15 cellular contexts compared by ENCODE assay signal in the genomic region with DNA sequence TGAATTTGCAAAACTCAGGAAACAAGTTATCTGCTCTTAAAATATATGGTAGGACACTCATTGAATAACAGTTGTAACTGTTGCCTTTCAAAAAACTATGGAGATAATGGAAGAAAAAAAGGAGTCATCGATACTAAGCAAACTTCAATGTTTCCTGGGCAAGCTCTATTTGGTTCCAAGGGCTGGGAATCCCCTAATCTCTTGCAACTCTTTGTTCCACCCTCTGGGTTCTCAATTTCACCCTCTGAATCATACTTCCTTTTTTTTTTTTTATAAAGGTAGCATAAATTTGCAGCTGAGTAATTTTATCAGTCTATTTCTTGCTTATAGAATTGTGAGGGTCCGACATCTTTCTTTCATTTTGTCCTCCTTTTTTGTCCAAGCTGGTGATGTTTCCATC. TPM values are rescaled to one million over a fixed set of nuclear protein-coding genes. Genes with fewer than 3 reads are reported as not detected.
A peak's percentile ranks its signal among the peaks of the same experiment; 100 is the strongest.
DNase-seq lines count a peak whose midpoint lies in the region; ATAC-seq, FAIRE-seq and TF ChIP-seq lines count a peak whose summit lies in the region.
"Had no signal": no experiment of that assay in that cellular context is flagged by ENCODE, and none has a peak within 500 bp of the region (broad histone marks: within the 10 kb centered on the region; RNA-seq: fewer than 3 reads in every experiment).

No MANE protein-coding gene starts in this region.

- H3K79me2 ChIP-seq in GM12878 (ENCODE audit: control insufficient read depth, insufficient read depth, low read length): no peaks in the 10 kb centered on the region

- no peaks in the 10 kb centered on the region for H3K36me3 ChIP-seq in GM12878 (ENCODE audit: control insufficient read depth in 2 of 2, insufficient read depth in 2 of 2, low read length in 1 of 2)
- H3K36me3 ChIP-seq: MG63, thyroid gland had no signal

- RAD21 ChIA-PET in GM12878 (lab: Charles Lee; ENCODE audit: unreplicated experiment): no interaction called here

- CTCF ChIA-PET in GM12878 (lab: Yijun Ruan, JAX): interaction anchor here (1.6 to 2.6 kb wide), 2 partner anchors 8 to 83 kb away, joined by 3 to 11 read pairs; no protein-coding TSS in a partner anchor

- H3K27ac ChIP-seq in GM12878 (ENCODE audit: control insufficient read depth, insufficient read depth): no peak overlapping the region
- H3K27ac ChIP-seq: A549, thyroid gland had no signal

- H3K4me3 ChIP-seq in GM12878: peak overlapping the region; percentile 40; the same call in 1 of the 2 replicates
- H3K4me3 ChIP-seq: A549, MG63, thyroid gland had no signal

- no peaks in the 10 kb centered on the region; a peak in 1 of 4 replicates for H3K27me3 ChIP-seq in GM12878 (replicated peaks in 1 of 2; ENCODE audit: control insufficient read depth in 2 of 2, insufficient read depth in 2 of 2, low read length in 1 of 2)
- H3K27me3 ChIP-seq: MG63, thyroid gland had no signal

- no peak overlapping the region for H3K9ac ChIP-seq in GM12878 (ENCODE audit: control insufficient read depth, insufficient read depth, low read length)

- TF ChIP-seq EP300 in GM12878 (IDR thresholded peaks at IDR 0.05; ENCODE audit: borderline replicate concordance in 1 of 2, control insufficient read depth in 1 of 2, low read depth in 2 of 2, low read length in 2 of 2): no peak

- no peak for TF ChIP-seq RAD21 in GM12878 (IDR thresholded peaks at IDR 0.05; ENCODE audit: insufficient read depth, low read depth, low read length)

- peak; percentile 63 to 81 for ATAC-seq in activated CD4-positive, CD25-positive, alpha-beta regulatory T cell treated with anti-CD3 and anti-CD28 coated beads, Interleukin-2, amount 50 U/mL, for 24 hours
- ATAC-seq in HG03378 (IDR thresholded peaks at IDR 0.05; ENCODE audit: unreplicated experiment): peak; percentile 59
- peak; percentile 69 for ATAC-seq in GM12878
- ATAC-seq in GM21526 (IDR thresholded peaks at IDR 0.05; ENCODE audit: low FRiP score, unreplicated experiment): no peak
- ATAC-seq in GM21367 (IDR thresholded peaks at IDR 0.05; ENCODE audit: unreplicated experiment): no peak
- ATAC-seq in GM21360 (IDR thresholded peaks at IDR 0.05; ENCODE audit: unreplicated experiment): no peak
- ATAC-seq: A549, right cardiac atrium had no signal

- no peak for FAIRE-seq in GM12878 (lab: Jason Lieb, UNC)
- FAIRE-seq: A549 had no signal

- H3K4me2 ChIP-seq in GM12878 (ENCODE audit: control insufficient read depth, insufficient read depth): no peak overlapping the region; the same call in 1 of the 2 replicates
- H3K4me2 ChIP-seq: A549 had no signal

- WGBS in GM12878 (ENCODE audit: insufficient coverage, insufficient replicate concordance, low lambda C conversion rate, missing lambda C conversion rate): 4% methylated on average over 2 of the region's 2 CpGs

- no peaks in the 10 kb centered on the region; the same call in 1 of the 3 replicates for H3K9me3 ChIP-seq in GM12878 (replicated peaks; ENCODE audit: control insufficient read depth, insufficient read depth, low read length)
- H3K9me3 ChIP-seq: A549, MG63, thyroid gland had no signal

- in situ Hi-C loops in GM12878 (cut with MboI): no loop called here

- no peaks in the 10 kb centered on the region for H3K4me1 ChIP-seq in GM12878 (ENCODE audit: control insufficient read depth, insufficient read depth, low read length)
- H3K4me1 ChIP-seq: thyroid gland had no signal

- no peaks in the 10 kb centered on the region for H4K20me1 ChIP-seq in GM12878 (ENCODE audit: control insufficient read depth, insufficient read depth)

- POLR2A ChIA-PET in GM12878 (lab: Charles Lee): no interaction called here

- DNase-seq in activated CD4-positive, CD25-positive, alpha-beta regulatory T cell treated with anti-CD3 and anti-CD28 coated beads, Interleukin-2, amount 50 U/mL, for 72 hours: no peak
- DNase-seq in GM12878 (ENCODE audit: low read depth, low spot score) (no peak), pulmonary artery endothelial cell (ENCODE audit: low read depth, low spot score) (peak; percentile 17)
- DNase-seq: central memory CD4-positive, alpha-beta T cell; MG63; NCI-H446; right cardiac atrium; thyroid gland had no signal

- TF ChIP-seq POLR2A in GM12878 (IDR thresholded peaks at IDR 0.05; ENCODE audit: low read depth, low read length): no peak

- no peak for TF ChIP-seq CTCF in GM12878 (IDR thresholded peaks at IDR 0.05 in 2 of 3, conservative IDR thresholded peaks at IDR 0.05 in 1 of 3; ENCODE audit: control insufficient read depth in 2 of 3, extremely low read depth in 1 of 3, insufficient read depth in 1 of 3, low read depth in 3 of 3, low read length in 3 of 3)

- no peak overlapping the region for H2AFZ ChIP-seq in GM12878 (ENCODE audit: control insufficient read depth, low read depth, low read length)

- SMC1A ChIA-PET in GM12878 (lab: Charles Lee; ENCODE audit: uncharacterized antibody, unreplicated experiment): interaction anchor here (0.8 kb wide), 1 partner anchor 35 kb away, joined by 3 read pairs; no protein-coding TSS in a partner anchor

- no TSS peak for BruUV-seq in GM12878 (replicated peaks; lab: Mats Ljungman, UMichigan)

- intact Hi-C loops in GM12878 (cut with micrococcal nuclease; ENCODE audit: unreplicated experiment): no loop called here

TF ChIP-seq in GM12878, 131 proteins besides CTCF, POLR2A, EP300 and RAD21:
- no peak for TF ChIP-seq STAT3 (IDR thresholded peaks at IDR 0.05; ENCODE audit: low read depth, low read length)
- peak; percentile 96 for TF ChIP-seq PAX5 (IDR thresholded peaks at IDR 0.05; ENCODE audit: borderline replicate concordance, low read depth, low read length)

RNA-seq across cellular contexts. Expression of gene SLC9A4, which starts 36.7 kb away (rescaled TPM):
- not detected in 2 replicates for total RNA-seq in GM12878 (2013; cell fraction: nucleolus; rRNA removed)
- total RNA-seq in GM12878 (2014; rRNA removed) (not detected in 2 replicates), GM12878 (2014; rRNA removed; fragmentation: Illumina TruSeq; extraction: Trizol) (not detected in 2 replicates), GM12878 (2021) (0.05 and 0.10 TPM in 2 replicates), pulmonary artery endothelial cell (not detected in 2 replicates)
- polyA plus RNA-seq in GM12878 (2011; ENCODE audit: low read depth): not detected
- polyA plus RNA-seq in GM12878 (2011; rRNA removed) (not detected in 2 replicates), GM12878 (2014; fragmentation: Illumina TruSeq; extraction: Trizol) (not detected in 2 replicates), GM12878 (2014; fragmentation: Nextera tagmentation; extraction: Ambion mirVana) (not detected), GM12878 (2014; rRNA removed) (not detected in 2 replicates), GM12878 (2016; fragmentation: Nextera tagmentation; extraction: Ambion mirVana) (not detected)
- not detected in 2 replicates for polyA plus RNA-seq in GM12878 (2011; cell fraction: cytosol; rRNA removed)
- polyA plus RNA-seq in GM12878 (2011; cell fraction: nucleus; rRNA removed): not detected in 2 replicates
- polyA plus RNA-seq in GM12878 (2012): not detected in 2 replicates
- not detected in 2 replicates for polyA minus RNA-seq in GM12878 (2011; rRNA and poly(A)+ RNA removed)
- not detected in 2 replicates for polyA minus RNA-seq in GM12878 (2011; cell fraction: cytosol; rRNA and poly(A)+ RNA removed)
- 0.12 and 0.29 TPM in 2 replicates for polyA minus RNA-seq in GM12878 (2011; cell fraction: nucleus; rRNA and poly(A)+ RNA removed)
- total RNA-seq: activated T-helper 1 cell treated with anti-CD3 and anti-CD28 coated beads, Interleukin-12 subunit alpha, Interleukin-12 subunit beta, Interleukin-2, Interleukin-4 antibody, amounts not matched to agents 30 ng/mL and 10 ng/mL and 1 ng/mL, durations not matched to agents 14 hours and 24 hours and 36 hours; right cardiac atrium; thyroid gland had no signal
- polyA plus RNA-seq: A549, right cardiac atrium had no signal

Comparison
In these comparisons a context has a peak if more than half of its experiments do, and no peak if none do; other contexts are left out.
1. ATAC-seq: peak in activated CD4-positive, CD25-positive, alpha-beta regulatory T cell treated with anti-CD3 and anti-CD28 coated beads, Interleukin-2, amount 50 U/mL, for 24 hours (2 of 2), HG03378 (single experiment) and GM12878 (single experiment); none in GM21526 (single experiment), GM21367 (single experiment) and GM21360 (single experiment).